In genomic region chr9:111161015-111161415, GRCh38 we compare ENCODE assay signal across 19 cellular contexts.
DNase-seq lines count a peak whose midpoint lies in the region; ATAC-seq, FAIRE-seq and TF ChIP-seq lines count a peak whose summit lies in the region.
"Had no signal": no experiment of that assay in that cellular context is flagged by ENCODE, and none has a peak within 500 bp of the region (broad histone marks: within the 10 kb centered on the region; RNA-seq: fewer than 3 reads in every experiment).

No MANE protein-coding gene starts in this region.

- H3K4me1 ChIP-seq in astrocyte (ENCODE audit: insufficient read depth, low read length) (peaks cover 6% of the 10 kb centered on the region), heart left ventricle (peaks cover 0 to 26% (median 0%) of the 10 kb centered on the region in 12 donors), aorta (ENCODE audit: control insufficient read depth in 1 of 2, insufficient read depth in 2 of 2, low read length in 2 of 2) (no peaks in the 10 kb centered on the region)
- H3K4me1 ChIP-seq: pancreas had no signal

- no peaks in the 10 kb centered on the region for H3K79me2 ChIP-seq in astrocyte (ENCODE audit: insufficient read depth, low read length)

- no peaks in the 10 kb centered on the region for H4K20me1 ChIP-seq in astrocyte (ENCODE audit: insufficient read depth, low read length)

- no peak for TF ChIP-seq POLR2A in heart left ventricle (IDR thresholded peaks at IDR 0.05)

- H3K9me3 ChIP-seq in astrocyte (ENCODE audit: insufficient read depth, low read depth, low read length) (no peaks in the 10 kb centered on the region), heart left ventricle (no peaks in the 10 kb centered on the region), aorta (ENCODE audit: control insufficient read depth, low read length) (no peaks in the 10 kb centered on the region)
- H3K9me3 ChIP-seq: pancreas, upper lobe of left lung had no signal

- H3K36me3 ChIP-seq in astrocyte (ENCODE audit: insufficient read depth, low read length) (no peaks in the 10 kb centered on the region), heart left ventricle (no peaks in the 10 kb centered on the region), aorta (ENCODE audit: control insufficient read depth in 1 of 2, insufficient read depth in 2 of 2, low read length in 1 of 2) (no peaks in the 10 kb centered on the region)
- H3K36me3 ChIP-seq: pancreas, upper lobe of left lung had no signal

- peaks cover 5% of the 10 kb centered on the region for H3K4me1 Mint-ChIP-seq in astrocyte (ENCODE audit: low read depth, unreplicated experiment)
- no peaks in the 10 kb centered on the region for H3K4me1 Mint-ChIP-seq in glutamatergic neuron (ENCODE audit: low read depth, unreplicated experiment)
- H3K4me1 Mint-ChIP-seq: activated B cell treated with CpG ODN at 0.5 μM for 24 hours; activated naive CD8-positive, alpha-beta T cell treated with anti-CD3 and anti-CD28 coated beads, Interleukin-2, amount 50 U/mL, for 24 hours; memory B cell had no signal

- no peak overlapping the region for H3K9ac ChIP-seq in astrocyte (ENCODE audit: low read length)

- H3K4me2 ChIP-seq in astrocyte (ENCODE audit: low read length): peak overlapping the region; percentile 2

- H3K9me3 Mint-ChIP-seq in astrocyte (ENCODE audit: unreplicated experiment): no peaks in the 10 kb centered on the region
- no peaks in the 10 kb centered on the region for H3K9me3 Mint-ChIP-seq in glutamatergic neuron (ENCODE audit: unreplicated experiment)
- H3K9me3 Mint-ChIP-seq: activated B cell treated with CpG ODN at 0.5 μM for 24 hours; activated naive CD8-positive, alpha-beta T cell treated with anti-CD3 and anti-CD28 coated beads, Interleukin-2, amount 50 U/mL, for 24 hours had no signal

- no peak overlapping the region for H3K4me3 ChIP-seq in astrocyte (ENCODE audit: insufficient read depth, low read depth, low read length)
- H3K4me3 ChIP-seq in heart left ventricle: no peak overlapping the region
- no peak overlapping the region for H3K4me3 ChIP-seq in aorta (ENCODE audit: low read length in 2 of 2)
- H3K4me3 ChIP-seq: dorsolateral prefrontal cortex, pancreas, upper lobe of left lung had no signal

- 60 to 72% (median 65%) methylated on average over 2 to 3 of the region's 3 CpGs for WGBS in heart left ventricle, 4 donors
- 48 to 52% methylated on average over 3 of the region's 3 CpGs for WGBS in aorta, 2 donors

- H3K27ac Mint-ChIP-seq in astrocyte (ENCODE audit: unreplicated experiment) (no peak overlapping the region), glutamatergic neuron (ENCODE audit: unreplicated experiment) (no peak overlapping the region)
- H3K27ac Mint-ChIP-seq: activated B cell treated with CpG ODN at 0.5 μM for 24 hours; activated naive CD8-positive, alpha-beta T cell treated with anti-CD3 and anti-CD28 coated beads, Interleukin-2, amount 50 U/mL, for 24 hours; memory B cell had no signal

- no peak for TF ChIP-seq CTCF in astrocyte (IDR thresholded peaks at IDR 0.05; ENCODE audit: insufficient read depth, low read depth, low read length)
- no peak for TF ChIP-seq CTCF in heart left ventricle (IDR thresholded peaks at IDR 0.05)
- no peak for TF ChIP-seq CTCF in glutamatergic neuron (IDR thresholded peaks at IDR 0.05; ENCODE audit: partially characterized antibody, unreplicated experiment)

- ATAC-seq in Right ventricle myocardium superior (ENCODE audit: poor library complexity) (peak; percentile 66), heart left ventricle (peak; percentile 17 to 85 (median 48)), aorta (ENCODE audit: low FRiP score) (peak; percentile 26)
- ATAC-seq: activated naive CD8-positive, alpha-beta T cell treated with anti-CD3 and anti-CD28 coated beads, Interleukin-2, amount 50 U/mL, for 24 hours had no signal

- FAIRE-seq in astrocyte (lab: Jason Lieb, UNC): peak; percentile 65
- FAIRE-seq: A204.1, pancreas had no signal

- H3K27me3 Mint-ChIP-seq in astrocyte (ENCODE audit: low read depth, unreplicated experiment): peaks cover 5% of the 10 kb centered on the region
- H3K27me3 Mint-ChIP-seq in glutamatergic neuron (ENCODE audit: unreplicated experiment): no peaks in the 10 kb centered on the region
- H3K27me3 Mint-ChIP-seq: activated naive CD8-positive, alpha-beta T cell treated with anti-CD3 and anti-CD28 coated beads, Interleukin-2, amount 50 U/mL, for 24 hours had no signal

- H3K27ac ChIP-seq in astrocyte (ENCODE audit: low read depth, low read length): no peak overlapping the region
- no peak overlapping the region for H3K27ac ChIP-seq in heart left ventricle
- no peak overlapping the region for H3K27ac ChIP-seq in aorta (ENCODE audit: low read depth in 1 of 2, low read length in 2 of 2)
- H3K27ac ChIP-seq: dorsolateral prefrontal cortex, pancreas, upper lobe of left lung had no signal

- H3K4me3 Mint-ChIP-seq in astrocyte (ENCODE audit: unreplicated experiment) (no peak overlapping the region), glutamatergic neuron (ENCODE audit: unreplicated experiment) (no peak overlapping the region)
- H3K4me3 Mint-ChIP-seq: activated B cell treated with CpG ODN at 0.5 μM for 24 hours; activated naive CD8-positive, alpha-beta T cell treated with anti-CD3 and anti-CD28 coated beads, Interleukin-2, amount 50 U/mL, for 24 hours; memory B cell had no signal

- no peak overlapping the region for H2AFZ ChIP-seq in astrocyte (ENCODE audit: low read depth, low read length)

- no peak for DNase-seq in Right ventricle myocardium superior
- DNase-seq in cardiac septum (ENCODE audit: low spot score): no peak
- peak; percentile 79 for DNase-seq in astrocyte (ENCODE audit: low read depth)
- DNase-seq in heart left ventricle: no peak
- DNase-seq in aorta: no peak
- DNase-seq in glutamatergic neuron: no peak
- no peak for DNase-seq in stimulated activated CD4-positive, alpha-beta T cell treated with anti-CD3 and anti-CD28 coated beads, Interleukin-2, amount 100 ng/mL, for 48 hours
- DNase-seq in NCI-H128 (lab: John Stamatoyannopoulos, UW; ENCODE audit: unreplicated experiment): no peak
- DNase-seq: activated B cell treated with CpG ODN at 0.5 μM for 24 hours; activated naive CD8-positive, alpha-beta T cell treated with anti-CD3 and anti-CD28 coated beads, Interleukin-2, amount 50 U/mL, for 24 hours; DMS153; dorsolateral prefrontal cortex; GOT3; hypothalamus; NCI-H2171; pancreas; upper lobe of left lung had no signal

- intact Hi-C loops in Right ventricle myocardium superior (cut with DNase I): no loop called here
- intact Hi-C loops in cardiac septum (cut with DNase I): no loop called here
- intact Hi-C loops in heart left ventricle (cut with DNase I): no loop called here
- intact Hi-C loops in aorta (cut with DNase I): no loop called here

- H3K36me3 Mint-ChIP-seq in astrocyte (ENCODE audit: low read depth, unreplicated experiment): no peaks in the 10 kb centered on the region
- H3K36me3 Mint-ChIP-seq in glutamatergic neuron (ENCODE audit: unreplicated experiment): no peaks in the 10 kb centered on the region
- H3K36me3 Mint-ChIP-seq: memory B cell had no signal

- H3K27me3 ChIP-seq in astrocyte (ENCODE audit: insufficient read depth, low read length): no peaks in the 10 kb centered on the region
- no peaks in the 10 kb centered on the region for H3K27me3 ChIP-seq in heart left ventricle
- no peaks in the 10 kb centered on the region for H3K27me3 ChIP-seq in aorta (ENCODE audit: control insufficient read depth in 1 of 2, insufficient read depth in 2 of 2, low read length in 1 of 2)
- H3K27me3 ChIP-seq: dorsolateral prefrontal cortex, pancreas, upper lobe of left lung had no signal
